ENCODE assay signal across 21 cellular contexts in genomic region chr21:42676799-42677198, GRCh38.
"Had no signal": no experiment of that assay in that cellular context is flagged by ENCODE, and none has a peak within 500 bp of the region (broad histone marks: within the 10 kb centered on the region; RNA-seq: fewer than 3 reads in every experiment).

No MANE protein-coding gene starts in this region.

- H3K27me3 ChIP-seq: colonic mucosa, esophagus muscularis mucosa, right atrium auricular region, upper lobe of left lung had no signal

- H3K36me3 ChIP-seq: colonic mucosa, right atrium auricular region, thoracic aorta, upper lobe of left lung had no signal

- H3K9me3 ChIP-seq: colonic mucosa, esophagus muscularis mucosa, right atrium auricular region, spleen, thoracic aorta, upper lobe of left lung had no signal

- DNase-seq: activated CD4-positive, alpha-beta T cell treated with anti-CD3 and anti-CD28 coated beads for 4 hours; activated CD4-positive, alpha-beta T cell treated with anti-CD3 and anti-CD28 coated beads, Interleukin-2, amount 50 U/mL, for 48 hours; activated CD4-positive, CD25-positive, alpha-beta regulatory T cell; activated CD8-positive, alpha-beta memory T cell treated with anti-CD3 and anti-CD28 coated beads, Interleukin-2, amount 50 U/mL, for 48 hours; activated naive CD4-positive, alpha-beta T cell treated with Interleukin-2 at 50 U/mL for 16 hours; activated naive CD8-positive, alpha-beta T cell treated with anti-CD3 and anti-CD28 coated beads for 36 hours; activated T-cell treated with anti-CD3 and anti-CD28 coated beads, Interleukin-2, amount 50 U/mL, for 4 hours; colonic mucosa; dorsolateral prefrontal cortex; hippocampal formation; mammary epithelial cell; midbrain; natural killer cell; stimulated activated CD4-positive, alpha-beta T cell treated with anti-CD3 and anti-CD28 coated beads, Interleukin-4, amount 100 ng/mL, for 24 hours; stimulated activated naive CD4-positive, alpha-beta T cell treated with Interleukin-2 at 50 U/mL for 16 hours; upper lobe of left lung had no signal

- ATAC-seq: activated T-cell treated with anti-CD3 and anti-CD28 coated beads, Interleukin-2, amount 50 U/mL, for 4 hours; left ventricle myocardium superior; natural killer cell had no signal

- H3K4me3 ChIP-seq: colonic mucosa, dorsolateral prefrontal cortex, esophagus muscularis mucosa, right atrium auricular region, spleen, thoracic aorta, upper lobe of left lung had no signal
